ENCODE assay signal across 10 cellular contexts in the genomic region with DNA sequence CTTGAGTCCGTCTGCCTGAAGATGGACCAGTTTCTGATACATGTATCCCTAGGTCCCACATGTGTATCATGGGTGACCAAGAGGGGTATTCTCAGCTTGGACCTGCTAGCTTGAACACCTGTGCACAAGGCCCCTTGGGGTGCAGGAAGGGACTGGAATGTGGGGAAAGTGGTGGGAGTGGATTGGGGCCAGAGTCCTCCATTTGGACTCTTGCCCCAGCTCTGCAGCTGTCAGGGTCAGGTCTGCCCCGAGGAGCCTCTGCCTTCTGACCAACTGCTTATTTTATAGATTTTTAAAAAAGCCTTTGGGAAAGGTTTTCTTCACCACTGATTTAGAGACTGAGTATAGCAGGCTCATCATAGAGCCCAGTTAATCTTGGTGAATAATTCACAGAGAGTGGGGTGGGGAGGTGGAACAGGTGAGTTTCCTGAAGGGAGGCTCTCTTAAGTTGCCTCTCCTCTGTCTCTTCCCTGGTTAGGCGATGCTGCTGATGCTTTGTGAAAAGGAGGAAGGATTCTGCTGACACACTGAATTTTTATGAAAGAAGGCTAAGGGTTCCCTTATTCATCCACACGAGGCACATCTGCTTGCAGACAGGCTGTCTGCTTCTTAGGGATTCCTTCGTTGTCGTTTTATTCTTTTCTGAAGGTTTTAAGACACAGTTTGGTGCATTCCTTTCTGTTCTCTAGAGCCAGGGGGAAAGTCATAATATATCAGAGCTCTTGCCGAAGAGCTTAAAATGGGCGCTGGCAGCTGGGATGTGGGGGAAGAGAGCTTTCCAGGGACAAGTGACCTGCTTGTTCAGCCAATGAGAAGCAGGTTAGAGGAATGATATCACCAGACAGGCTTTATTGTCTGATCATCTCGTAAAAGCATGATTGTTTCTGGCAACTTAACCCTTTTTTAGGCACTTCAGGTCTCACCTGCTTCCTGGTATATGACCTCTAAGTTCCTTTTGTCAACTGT. TPM values are rescaled to one million over a fixed set of nuclear protein-coding genes. Genes with fewer than 3 reads are reported as not detected.
A peak's percentile ranks its signal among the peaks of the same experiment; 100 is the strongest.
DNase-seq lines count a peak whose midpoint lies in the region; ATAC-seq, FAIRE-seq and TF ChIP-seq lines count a peak whose summit lies in the region.
"Had no signal": no experiment of that assay in that cellular context is flagged by ENCODE, and none has a peak within 500 bp of the region (broad histone marks: within the 10 kb centered on the region; RNA-seq: fewer than 3 reads in every experiment).

No MANE protein-coding gene starts in this region.

- peak overlapping the region; percentile 91 for H3K27ac Mint-ChIP-seq in mesothelial cell of epicardium

- peak overlapping the region; percentile 40 for H3K4me3 Mint-ChIP-seq in mesothelial cell of epicardium

- TF ChIP-seq EP300 in K562 (IDR thresholded peaks at IDR 0.05; ENCODE audit: low read length): no peak
- TF ChIP-seq EP300 in esophagus muscularis mucosa (IDR thresholded peaks at IDR 0.05): no peak

- H4K20me1 ChIP-seq in BLaER1 treated with 17β-estradiol and CSF1 and Interleukin-3, amounts not matched to agents 10 nM and 100 nM: peaks cover 18 to 97% (median 65%) of the 10 kb centered on the region in 11 experiments; a peak in 20 of 22 replicates
- H4K20me1 ChIP-seq in K562 (replicated peaks; ENCODE audit: control insufficient read depth, insufficient read depth, low read length): peaks cover 4% of the 10 kb centered on the region; the same call in 1 of the 2 replicates

- TF ChIP-seq CTCF in K562 (IDR thresholded peaks at IDR 0.05 in 2 of 3, conservative IDR thresholded peaks at IDR 0.05 in 1 of 3; ENCODE audit: insufficient read depth in 2 of 3, low read depth in 1 of 3, low read length in 3 of 3) (no peak), mesothelial cell of epicardium (IDR thresholded peaks at IDR 0.05; ENCODE audit: unreplicated experiment) (no peak), esophagus muscularis mucosa (IDR thresholded peaks at IDR 0.05) (no peak)

- peaks cover 71% of the 10 kb centered on the region for H3K79me2 ChIP-seq in K562 (ENCODE audit: control insufficient read depth, insufficient read depth, low read length)

- 81% methylated on average over 9 of the region's 9 CpGs for WGBS in K562 (ENCODE audit: insufficient coverage, low coverage, missing lambda C conversion rate)
- 45% methylated on average over 9 of the region's 9 CpGs for WGBS in esophagus muscularis mucosa

- no peak overlapping the region for H2AFZ ChIP-seq in K562 (ENCODE audit: low read depth, low read length)

- TF ChIP-seq RAD21 in K562 (CRISPR knock-in tag; conservative IDR thresholded peaks at IDR 0.05 in 1 of 2, IDR thresholded peaks at IDR 0.05 in 1 of 2): no peak

- CTCF ChIA-PET in K562 (lab: Yijun Ruan, JAX; ENCODE audit: low intra/inter-chr PET ratio): no interaction called here

- peaks cover 28 to 63% (median 45%) of the 10 kb centered on the region in 10 experiments for H3K4me1 ChIP-seq in BLaER1 treated with 17β-estradiol and CSF1 and Interleukin-3, amounts not matched to agents 10 nM and 100 nM
- H3K4me1 ChIP-seq in K562 (replicated peaks in 1 of 2; ENCODE audit: control insufficient read depth in 2 of 2, insufficient read depth in 2 of 2, low read length in 2 of 2) (peaks cover 0 to 12% of the 10 kb centered on the region in 2 experiments; a peak in 4 of 5 replicates), esophagus muscularis mucosa (peaks cover 17 to 31% (median 23%) of the 10 kb centered on the region in 4 donors)

- H3K9me3 Mint-ChIP-seq in mesothelial cell of epicardium: no peaks in the 10 kb centered on the region

- no peaks in the 10 kb centered on the region for H3K27me3 Mint-ChIP-seq in mesothelial cell of epicardium (ENCODE audit: low read depth)

- FAIRE-seq in K562 (lab: Jason Lieb, UNC): no peak

- TF ChIP-seq POLR2A in K562 (conservative IDR thresholded peaks at IDR 0.05): no peak
- TF ChIP-seq POLR2A in esophagus muscularis mucosa (IDR thresholded peaks at IDR 0.05; ENCODE audit: low read depth): no peak

- H3K9me1 ChIP-seq in K562 (ENCODE audit: control insufficient read depth, insufficient read depth, low read length): peaks cover 4% of the 10 kb centered on the region

- peak overlapping the region in 2 of 11 experiments; percentile 15 to 54; a peak in 4 of 22 replicates for H3K27ac ChIP-seq in BLaER1 treated with 17β-estradiol and CSF1 and Interleukin-3, amounts not matched to agents 10 nM and 100 nM
- H3K27ac ChIP-seq in K562 (ENCODE audit: extremely low read depth, low read depth, low read length) (no peak overlapping the region), esophagus muscularis mucosa (replicated peaks in 1 of 4) (no peak overlapping the region)
- H3K27ac ChIP-seq: lower lobe of right lung, thoracic aorta had no signal

- ATAC-seq in K562 (0 out of 3 replicates have a peak, but pooled peaks have one; percentile 22), GM18858 (IDR thresholded peaks at IDR 0.05; ENCODE audit: unreplicated experiment) (no peak)

- no peaks in the 10 kb centered on the region for H3K27me3 ChIP-seq in BLaER1 treated with 17β-estradiol and CSF1 and Interleukin-3, amounts not matched to agents 10 nM and 100 nM
- H3K27me3 ChIP-seq in K562 (ENCODE audit: control insufficient read depth in 2 of 2, insufficient read depth in 2 of 2, low read length in 2 of 2) (no peaks in the 10 kb centered on the region), esophagus muscularis mucosa (no peaks in the 10 kb centered on the region)

- H3K9me3 ChIP-seq in BLaER1 treated with 17β-estradiol and CSF1 and Interleukin-3, amounts not matched to agents 10 nM and 100 nM (replicated peaks in 1 of 11): no peaks in the 10 kb centered on the region
- H3K9me3 ChIP-seq in K562 (replicated peaks; ENCODE audit: control insufficient read depth, insufficient read depth, low read depth, low read length) (no peaks in the 10 kb centered on the region), esophagus muscularis mucosa (no peaks in the 10 kb centered on the region)
- H3K9me3 ChIP-seq: lower lobe of right lung, thoracic aorta had no signal

- in situ Hi-C loops in K562 (cut with MboI): no loop called here

- no peak overlapping the region for H3K4me3 ChIP-seq in BLaER1 treated with 17β-estradiol and CSF1 and Interleukin-3, amounts not matched to agents 10 nM and 100 nM
- H3K4me3 ChIP-seq in K562: no peak overlapping the region
- no peak overlapping the region for H3K4me3 ChIP-seq in esophagus muscularis mucosa
- H3K4me3 ChIP-seq: lower lobe of right lung, thoracic aorta had no signal

- H3K4me2 ChIP-seq in BLaER1 treated with 17β-estradiol and CSF1 and Interleukin-3, amounts not matched to agents 10 nM and 100 nM: peak overlapping the region; percentile 13 to 67 (median 55)
- H3K4me2 ChIP-seq in K562 (ENCODE audit: insufficient read depth, low read length): no peak overlapping the region

- DNase-seq in NCI-H1694 treated with DMSO at 0.1 percent for 48 hours (lab: John Stamatoyannopoulos, UW): peak; percentile 23
- no peak for DNase-seq in K562 (ENCODE audit: extremely low read depth in 1 of 4, low spot score in 3 of 4)
- DNase-seq in mesothelial cell of epicardium (ENCODE audit: low spot score in 2 of 2, unreplicated experiment in 2 of 2): no peak
- DNase-seq in esophagus muscularis mucosa (ENCODE audit: extremely low spot score): no peak
- DNase-seq in NCI-H1048 (lab: John Stamatoyannopoulos, UW): no peak
- DNase-seq in KG1 (lab: John Stamatoyannopoulos, UW): no peak
- DNase-seq: lower lobe of right lung had no signal

- no peak overlapping the region for H3K9ac ChIP-seq in BLaER1 treated with 17β-estradiol and CSF1 and Interleukin-3, amounts not matched to agents 10 nM and 100 nM
- H3K9ac ChIP-seq in K562 (ENCODE audit: insufficient read depth in 1 of 2, low read depth in 2 of 2, low read length in 2 of 2): no peak overlapping the region

- BruUV-seq in K562 (replicated peaks; lab: Mats Ljungman, UMichigan): no TSS peak

- peaks cover 14% of the 10 kb centered on the region for H3K4me1 Mint-ChIP-seq in mesothelial cell of epicardium

- intact Hi-C loops in K562 (cut with micrococcal nuclease): no loop called here
- intact Hi-C loops in esophagus muscularis mucosa (cut with DNase I): no loop called here

- POLR2A ChIA-PET in K562 (lab: Yijun Ruan, JAX): interaction anchor here (1.3 kb wide), 1 partner anchor 12 kb away, joined by 3 read pairs; no protein-coding TSS in a partner anchor

- H3K36me3 ChIP-seq in BLaER1 treated with 17β-estradiol and CSF1 and Interleukin-3, amounts not matched to agents 10 nM and 100 nM: peaks cover 26 to 55% (median 36%) of the 10 kb centered on the region in 11 experiments
- H3K36me3 ChIP-seq in K562 (ENCODE audit: control insufficient read depth, insufficient read depth, low read length) (peaks cover 29% of the 10 kb centered on the region), esophagus muscularis mucosa (peaks cover 0 to 25% (median 13%) of the 10 kb centered on the region in 4 donors)
- H3K36me3 ChIP-seq: thoracic aorta had no signal

- peaks cover 17% of the 10 kb centered on the region for H3K36me3 Mint-ChIP-seq in mesothelial cell of epicardium

TF ChIP-seq in K562, 482 proteins besides CTCF, POLR2A, EP300 and RAD21 (continues in another document):
- no peak for TF ChIP-seq MEIS2 (IDR thresholded peaks at IDR 0.05; ENCODE audit: partially characterized antibody)
- TF ChIP-seq NCOA6 (IDR thresholded peaks at IDR 0.05): no peak

RNA-seq across cellular contexts. Expression of a gene that starts 19.9 kb away (rescaled TPM):
- total RNA-seq in K562 (2011; cell fraction: chromatin; rRNA removed; ENCODE audit: low replicate concordance): 15.0 and 29.3 TPM in 2 replicates
- 4.5 and 8.6 TPM in 2 replicates for total RNA-seq in K562 (2011; cell fraction: nucleolus; rRNA removed)
- 12.8 and 26.0 TPM in 2 replicates for total RNA-seq in K562 (2011; cell fraction: nucleoplasm; rRNA removed)
- total RNA-seq in K562 (2014; rRNA removed) (20.7 and 37.0 TPM in 2 replicates), K562 (2014; rRNA removed; fragmentation: Illumina TruSeq; extraction: Trizol) (38.0 and 40.3 TPM in 2 replicates), K562 (2015; rRNA removed; fragmentation: Illumina TruSeq; extraction: Trizol) (30.3 and 31.9 TPM in 2 replicates), K562 (2021) (52.3 and 62.5 TPM in 2 replicates), mesothelial cell of epicardium (81.2 to 88.2 TPM (median 86.6 TPM) in 3 replicates), esophagus muscularis mucosa (10 to 100 TPM; 27.4 to 73.4 (median 53.7) TPM)
- polyA plus RNA-seq in K562 (2011; rRNA removed) (101 and 105 TPM in 2 replicates), K562 (2014; fragmentation: Illumina TruSeq; extraction: Trizol) (79.0 and 89.1 TPM in 2 replicates), K562 (2014; fragmentation: Nextera tagmentation; extraction: Ambion mirVana) (10 to 100 TPM in 1 of 2 experiments, 1 to 10 TPM in 1; 8.3 to 12.1 TPM), K562 (2014; rRNA removed) (20.9 and 37.2 TPM in 2 replicates)
- polyA plus RNA-seq in K562 (2011; cell fraction: cytosol; rRNA removed): 33.2 and 61.8 TPM in 2 replicates
- polyA plus RNA-seq in K562 (2011; cell fraction: nucleus; rRNA removed): 96.2 and 126 TPM in 2 replicates
- polyA plus RNA-seq in K562 (2012): 36.5 and 64.3 TPM in 2 replicates
- 136 and 153 TPM in 2 replicates for polyA minus RNA-seq in K562 (2011; rRNA and poly(A)+ RNA removed)
- 42.9 and 45.3 TPM in 2 replicates for polyA minus RNA-seq in K562 (2011; cell fraction: cytosol; rRNA and poly(A)+ RNA removed)
- 9.0 and 16.4 TPM in 2 replicates for polyA minus RNA-seq in K562 (2011; cell fraction: nucleus; rRNA and poly(A)+ RNA removed)
